In genomic region chr5:43556857-43557593, GRCh38 we compare ENCODE assay signal across 8 cellular contexts. TPM values are rescaled to one million over a fixed set of nuclear protein-coding genes. Genes with fewer than 3 reads are reported as not detected.
DNase-seq lines count a peak whose midpoint lies in the region; ATAC-seq and TF ChIP-seq lines count a peak whose summit lies in the region.

TSS of gene PAIP1 (minus strand) at chr5:43557077. CDS start at chr5:43556846, 231 bp downstream.

- H3K36me3 Mint-ChIP-seq in progenitor cell of endocrine pancreas (ENCODE audit: insufficient read depth) = peaks cover 2% of the 10 kb centered on the region

- peaks cover 0 to 33% (median 0%) of the 10 kb centered on the region in 9 donors for H3K36me3 ChIP-seq in heart right ventricle

- H3K27me3 ChIP-seq in heart right ventricle = no peaks in the 10 kb centered on the region

- TF ChIP-seq CTCF in GM12874 (IDR thresholded peaks at IDR 0.05; ENCODE audit: insufficient read depth, low read depth, low read length) (peak; percentile 65), heart right ventricle (IDR thresholded peaks at IDR 0.05) (peak; percentile 50 to 91 (median 70)), progenitor cell of endocrine pancreas (IDR thresholded peaks at IDR 0.05; ENCODE audit: unreplicated experiment) (peak; percentile 71)

- no peaks in the 10 kb centered on the region for H3K9me3 Mint-ChIP-seq in progenitor cell of endocrine pancreas (ENCODE audit: low read depth)

- peak within 1 kb of the TSS; percentile 100 for H3K27ac Mint-ChIP-seq in progenitor cell of endocrine pancreas

- intact Hi-C loops in heart right ventricle (cut with DNase I) = loop anchor here in 8 of 10 donors (1.0 to 10.0 kb wide), 6 partner anchors 40 to 74 kb away; partner anchors contain the start of genes NNT (in 8 of the 8), C5orf34 (in 1 of the 8) and TMEM267 (in 1 of the 8)

- peak within 1 kb of the TSS; percentile 86 for H3K4me3 Mint-ChIP-seq in progenitor cell of endocrine pancreas (ENCODE audit: low read depth)

- DNase-seq in NCI-H1048 (lab: John Stamatoyannopoulos, UW) (peak; percentile 48), T follicular helper cell (ENCODE audit: low read depth) (peak; percentile 72), heart right ventricle (peak; percentile 85 to 87), progenitor cell of endocrine pancreas (ENCODE audit: low spot score, unreplicated experiment) (peak; percentile 85), ureter (ENCODE audit: low spot score) (peak; percentile 87)

- 1% methylated on average over 61 to 82 of the region's 82 CpGs for WGBS in adipose tissue, 3 donors
- 1 to 2% methylated on average over 60 to 81 of the region's 82 CpGs for WGBS in heart right ventricle, 2 donors

- no peaks in the 10 kb centered on the region for H3K9me3 ChIP-seq in heart right ventricle

- H3K27me3 Mint-ChIP-seq in progenitor cell of endocrine pancreas = no peaks in the 10 kb centered on the region

- peak; percentile 68 for ATAC-seq in HG02610 (IDR thresholded peaks at IDR 0.05; ENCODE audit: unreplicated experiment)
- peak; percentile 81 to 94 (median 91) for ATAC-seq in heart right ventricle

- peak within 1 kb of the TSS; percentile 70 to 94 (median 84) for H3K4me3 ChIP-seq in heart right ventricle

- H3K27ac ChIP-seq in adipose tissue (ENCODE audit: low read depth, low read length) = peak within 1 kb of the TSS; percentile 92
- H3K27ac ChIP-seq in heart right ventricle = peak within 1 kb of the TSS; percentile 93 to 99 (median 98)

- H3K4me1 Mint-ChIP-seq in progenitor cell of endocrine pancreas (ENCODE audit: low read depth) = peaks cover 6% of the 10 kb centered on the region

- peaks cover 0 to 48% (median 40%) of the 10 kb centered on the region in 9 donors for H3K4me1 ChIP-seq in heart right ventricle

RNA-seq across cellular contexts. Expression of gene PAIP1, which starts in this region (rescaled TPM):
- 100 to 1,000 TPM in 1 of 3 donors, 10 to 100 TPM in 2; 29.5 to 115 (median 70.7) TPM for polyA plus RNA-seq in adipose tissue
- total RNA-seq in heart right ventricle = 100 to 1,000 TPM; 112 to 162 (median 138) TPM
- 10 to 100 TPM; 51.1 to 84.6 TPM for polyA plus RNA-seq in heart right ventricle
- total RNA-seq in progenitor cell of endocrine pancreas = 124 and 135 TPM in 2 replicates
- total RNA-seq in ureter = 77.5 TPM

Comparison
In these comparisons a context has a peak if more than half of its experiments do, and no peak if none do; other contexts are left out.
1. Peak in every context shown above with its lines: DNase-seq, ATAC-seq, H3K4me3 ChIP-seq and H3K27ac ChIP-seq.